Comparison of ENCODE assay signal across 11 cellular contexts in genomic region chr3:156388469-156389150, GRCh38.
DNase-seq lines count a peak whose midpoint lies in the region; ATAC-seq and TF ChIP-seq lines count a peak whose summit lies in the region.
"Had no signal": no experiment of that assay in that cellular context is flagged by ENCODE, and none has a peak within 500 bp of the region (broad histone marks: within the 10 kb centered on the region; RNA-seq: fewer than 3 reads in every experiment).

No MANE protein-coding gene starts in this region.

- no peak for TF ChIP-seq CTCF in fibroblast of villous mesenchyme (IDR thresholded peaks at IDR 0.05; ENCODE audit: insufficient read depth, low read depth, low read length)

- intact Hi-C loops in Right ventricle myocardium superior (cut with DNase I) = no loop called here
- intact Hi-C loops in cardiac septum (cut with DNase I) = no loop called here

- no peak for DNase-seq in Right ventricle myocardium superior
- no peak for DNase-seq in cardiac septum (ENCODE audit: low spot score)
- DNase-seq in NAMALWA (ENCODE audit: low spot score) = peak; percentile 73
- DNase-seq in fibroblast of villous mesenchyme (ENCODE audit: low read depth) = peak; percentile 90
- DNase-seq in SW480 (ENCODE audit: low spot score) = no peak
- no peak for DNase-seq in NCI-H1105 treated with DMSO at 0.1 percent for 48 hours (lab: John Stamatoyannopoulos, UW)
- DNase-seq: CD4-positive, CD25-positive, alpha-beta regulatory T cell; NCI-H1092 treated with DMSO at 0.1 percent for 48 hours had no signal

- peak; percentile 81 for ATAC-seq in Right ventricle myocardium superior (ENCODE audit: poor library complexity)
- no peak for ATAC-seq in GM21737 (IDR thresholded peaks at IDR 0.05; ENCODE audit: unreplicated experiment)
- ATAC-seq in GM19328 (IDR thresholded peaks at IDR 0.05; ENCODE audit: unreplicated experiment) = no peak

- no peak overlapping the region for H3K4me3 ChIP-seq in fibroblast of villous mesenchyme (ENCODE audit: low read depth, low read length)
- H3K4me3 ChIP-seq: cardiac muscle cell had no signal

Comparison
In these comparisons a context has a peak if more than half of its experiments do, and no peak if none do; other contexts are left out.
1. DNase-seq: peak in NAMALWA (single experiment) and fibroblast of villous mesenchyme (single experiment); none in Right ventricle myocardium superior (single experiment), cardiac septum (single experiment), SW480 (single experiment) and NCI-H1105 treated with DMSO at 0.1 percent for 48 hours (single experiment).